In the genomic region with DNA sequence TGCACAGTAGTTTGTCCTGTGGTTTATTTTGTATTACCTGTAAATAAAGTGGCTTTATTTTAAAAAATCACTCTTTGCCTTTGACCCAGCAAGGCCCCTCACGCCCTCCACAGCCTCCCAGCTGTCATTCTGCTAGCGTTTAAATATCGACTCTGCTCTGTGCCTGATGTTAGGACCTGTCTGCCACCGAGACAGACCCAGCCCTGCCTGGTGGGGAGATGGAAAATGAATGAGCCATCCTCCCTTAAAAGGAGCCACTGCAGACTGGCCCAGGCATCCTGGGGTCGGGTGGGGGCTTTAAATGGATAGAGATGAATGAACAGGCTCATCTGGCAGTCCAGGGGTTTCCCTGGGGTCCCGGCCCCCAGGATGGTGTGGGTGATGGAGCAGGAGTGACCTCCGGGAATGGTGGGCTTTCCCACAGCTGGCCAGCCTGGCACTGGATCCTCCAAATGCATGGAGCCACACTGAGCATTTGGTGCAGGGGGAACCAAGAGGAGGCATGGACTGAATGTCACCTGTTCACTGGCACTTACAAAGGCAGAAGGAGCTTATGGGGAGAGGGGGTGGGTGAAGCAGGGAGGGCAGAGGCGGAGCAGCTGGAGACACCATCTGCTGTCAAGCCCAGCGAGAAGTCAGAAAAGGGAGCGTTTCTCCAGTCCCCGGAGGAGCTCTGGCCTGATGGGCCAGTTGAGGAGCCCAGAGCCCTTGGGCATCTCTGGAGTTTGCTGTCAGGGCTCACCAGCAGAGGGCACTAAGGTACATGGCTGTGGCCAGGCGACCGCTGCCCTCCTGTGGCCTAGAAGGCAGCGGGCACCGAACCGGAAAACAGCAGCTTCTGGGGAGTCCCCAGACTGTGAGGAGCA, we compare ENCODE assay signal across 8 cellular contexts. TPM values are rescaled to one million over a fixed set of nuclear protein-coding genes. Genes with fewer than 3 reads are reported as not detected.
DNase-seq lines count a peak whose midpoint lies in the region; ATAC-seq and TF ChIP-seq lines count a peak whose summit lies in the region.

No MANE protein-coding gene starts in this region.

- peak; percentile 62 for DNase-seq in COLO668 (lab: John Stamatoyannopoulos, UW; ENCODE audit: unreplicated experiment)
- peak; percentile 6 for DNase-seq in NCI-H146 treated with DMSO at 0.1 percent for 48 hours (lab: John Stamatoyannopoulos, UW; ENCODE audit: unreplicated experiment)
- DNase-seq in UCSD-AML1 (lab: John Stamatoyannopoulos, UW; ENCODE audit: unreplicated experiment) = peak; percentile 82
- DNase-seq in dermis microvascular lymphatic vessel endothelial cell (ENCODE audit: low read depth in 2 of 2) = peak; percentile 10 to 57
- no peak for DNase-seq in lung (ENCODE audit: low spot score)
- DNase-seq in superior temporal gyrus (ENCODE audit: extremely low spot score) = peak; percentile 55

- H3K36me3 ChIP-seq in lung (ENCODE audit: control insufficient read depth in 2 of 2, insufficient read depth in 2 of 2, low read length in 2 of 2) = no peaks in the 10 kb centered on the region

- WGBS in lung, 2 donors = 44 to 49% methylated on average over 16 of the region's 16 CpGs

- no peaks in the 10 kb centered on the region for H3K4me1 ChIP-seq in lung (ENCODE audit: control insufficient read depth in 2 of 2, insufficient read depth in 2 of 2, low read length in 2 of 2)

- no peaks in the 10 kb centered on the region for H3K9me3 ChIP-seq in lung (ENCODE audit: control insufficient read depth in 2 of 2, insufficient read depth in 1 of 2, low read length in 1 of 2)

- no peaks in the 10 kb centered on the region for H3K27me3 ChIP-seq in lung (ENCODE audit: control insufficient read depth, insufficient read depth)

- no peak overlapping the region for H3K4me3 ChIP-seq in lung

- ATAC-seq in GM21723 (IDR thresholded peaks at IDR 0.05; ENCODE audit: unreplicated experiment) (peak; percentile 54), lung (ENCODE audit: insufficient read depth, low FRiP score) (peak; percentile 54), GM21717 (IDR thresholded peaks at IDR 0.05; ENCODE audit: unreplicated experiment) (no peak)

- TF ChIP-seq CTCF in lung (IDR thresholded peaks at IDR 0.05; ENCODE audit: control extremely low read depth, extremely low read depth) = peak; percentile 54

- no peak overlapping the region for H3K27ac ChIP-seq in lung (ENCODE audit: low read depth in 1 of 2, low read length in 1 of 2)

RNA-seq across cellular contexts. Expression of a gene that starts 11.9 kb away (rescaled TPM):
- total RNA-seq in dermis microvascular lymphatic vessel endothelial cell (under 0.01 TPM in 2 replicates), lung (under 1 TPM; 0.26 to 0.77 TPM)
- under 1 TPM; 0.13 to 0.24 TPM for polyA plus RNA-seq in lung

RNA-seq across cellular contexts. Expression of a gene that starts 47.7 kb away (rescaled TPM):
- total RNA-seq in dermis microvascular lymphatic vessel endothelial cell (28.9 and 48.9 TPM in 2 replicates), lung (10 to 100 TPM; 36.1 to 51.2 TPM)
- polyA plus RNA-seq in lung = 100 to 1,000 TPM in 1 of 2 donors, 10 to 100 TPM in 1; 59.7 to 105 TPM
